10 cellular contexts compared by ENCODE assay signal in genomic region chr19:50003810-50004419, GRCh38. TPM values are rescaled to one million over a fixed set of nuclear protein-coding genes. Genes with fewer than 3 reads are reported as not detected.
A peak's percentile ranks its signal among the peaks of the same experiment; 100 is the strongest.
DNase-seq lines count a peak whose midpoint lies in the region; ATAC-seq and TF ChIP-seq lines count a peak whose summit lies in the region.
"Had no signal": no experiment of that assay in that cellular context is flagged by ENCODE, and none has a peak within 500 bp of the region (broad histone marks: within the 10 kb centered on the region; RNA-seq: fewer than 3 reads in every experiment).

No MANE protein-coding gene starts in this region.

- H3K36me3 ChIP-seq in PC-3 (ENCODE audit: low read depth, low read length): peaks cover 71% of the 10 kb centered on the region
- peaks cover 50 to 73% of the 10 kb centered on the region in 2 donors for H3K36me3 ChIP-seq in muscle layer of duodenum (ENCODE audit: control insufficient read depth in 1 of 2, insufficient read depth in 2 of 2, low read length in 2 of 2)
- H3K36me3 ChIP-seq: ovary had no signal

- no peaks in the 10 kb centered on the region for H3K9me3 Mint-ChIP-seq in MCF 10A (ENCODE audit: unreplicated experiment)

- H4K20me1 ChIP-seq in PC-3 (ENCODE audit: low read length): peaks cover 18% of the 10 kb centered on the region; the same call in 1 of the 2 replicates

- no peak overlapping the region for H3K4me3 Mint-ChIP-seq in MCF 10A (ENCODE audit: unreplicated experiment)

- POLR2A ChIA-PET in PC-3 (lab: Charles Lee; ENCODE audit: unreplicated experiment) (interaction anchor here (0.6 kb wide), 1 partner anchor 282 kb away, joined by 4 read pairs; no protein-coding TSS in a partner anchor), MCF 10A (lab: Yijun Ruan, JAX) (interaction anchor here (0.6 to 1.7 kb wide), 5 partner anchors 11 to 74 kb away, joined by 3 to 7 read pairs (median 5); partner anchors contain the start of genes NUP62, VRK3 and ZNF473)

- H3F3A ChIP-seq in PC-3 (ENCODE audit: low read length, unreplicated experiment): peaks cover 3% of the 10 kb centered on the region

- no peaks in the 10 kb centered on the region for H3K27me3 ChIP-seq in PC-3 (ENCODE audit: low read length)
- no peaks in the 10 kb centered on the region for H3K27me3 ChIP-seq in muscle layer of duodenum (ENCODE audit: low read depth, low read length)
- H3K27me3 ChIP-seq: ovary had no signal

- intact Hi-C loops in PC-3 (cut with micrococcal nuclease) (loop anchor here (1.0 kb wide), 1 partner anchor 21 kb away; the partner anchor contains the start of gene VRK3), MCF 10A (cut with micrococcal nuclease) (no loop called here)

- peak overlapping the region; percentile 82 for H3K9ac ChIP-seq in PC-3 (ENCODE audit: low read length)

- no TSS peak for BruUV-seq in PC-3 (replicated peaks; lab: Mats Ljungman, UMichigan)
- no TSS peak for BruUV-seq in MCF 10A (replicated peaks; lab: Mats Ljungman, UMichigan)

- H2AFZ ChIP-seq in PC-3 (ENCODE audit: low read length): peak overlapping the region; percentile 31; the same call in 1 of the 2 replicates

- no peaks in the 10 kb centered on the region for H3K9me3 ChIP-seq in PC-3 (ENCODE audit: low read length)
- H3K9me3 ChIP-seq in muscle layer of duodenum (ENCODE audit: control insufficient read depth in 1 of 2, low read length in 2 of 2): no peaks in the 10 kb centered on the region
- H3K9me3 ChIP-seq: ovary had no signal

- peak overlapping the region; percentile 89 for H3K4me2 ChIP-seq in PC-3 (ENCODE audit: low read length)

- H3K27ac ChIP-seq in PC-3 (ENCODE audit: low read length) (peak overlapping the region; percentile 97), muscle layer of duodenum (ENCODE audit: low read length) (peak overlapping the region; percentile 33)
- H3K27ac ChIP-seq: C4-2B had no signal

- no peak for DNase-seq in activated CD4-positive, CD25-positive, alpha-beta regulatory T cell (lab: John Stamatoyannopoulos, UW)
- peak; percentile 98 for DNase-seq in PC-3
- peak; percentile 95 for DNase-seq in MCF 10A (ENCODE audit: unreplicated experiment)

- peaks cover 22% of the 10 kb centered on the region for H3K4me1 ChIP-seq in PC-3 (ENCODE audit: insufficient read depth, low read length)
- peaks cover 0 to 14% of the 10 kb centered on the region in 2 donors for H3K4me1 ChIP-seq in muscle layer of duodenum (ENCODE audit: control insufficient read depth in 1 of 2, insufficient read depth in 2 of 2, low read length in 2 of 2)

- TF ChIP-seq CTCF in PC-3 (conservative IDR thresholded peaks at IDR 0.05; ENCODE audit: low read depth, low read length) (no peak), MCF 10A (IDR thresholded peaks at IDR 0.05; ENCODE audit: unreplicated experiment) (no peak)

- H3K9me2 ChIP-seq in PC-3 (replicated peaks; ENCODE audit: low read length): no peaks in the 10 kb centered on the region

- peak overlapping the region; percentile 36 for H3K27ac Mint-ChIP-seq in MCF 10A (ENCODE audit: low read depth, unreplicated experiment)

- ATAC-seq in activated CD4-positive, CD25-positive, alpha-beta regulatory T cell treated with anti-CD3 and anti-CD28 coated beads, Interleukin-2, amount 50 U/mL, for 24 hours: peak; percentile 65 to 74
- peak; percentile 99 for ATAC-seq in PC-3
- ATAC-seq in HG03175 (IDR thresholded peaks at IDR 0.05; ENCODE audit: unreplicated experiment): no peak
- no peak for ATAC-seq in HG02610 (IDR thresholded peaks at IDR 0.05; ENCODE audit: unreplicated experiment)
- ATAC-seq in HG02678 (IDR thresholded peaks at IDR 0.05; ENCODE audit: unreplicated experiment): no peak

- CTCF ChIA-PET in PC-3 (lab: Charles Lee): interaction anchor here (0.9 kb wide), 1 partner anchor 132 kb away, joined by 5 read pairs; no protein-coding TSS in a partner anchor
- CTCF ChIA-PET in MCF 10A (lab: Yijun Ruan, JAX): interaction anchor here (0.6 to 0.9 kb wide), 3 partner anchors 48 to 231 kb away, joined by 3 to 4 read pairs (median 3); no protein-coding TSS in a partner anchor

- H3K27me3 Mint-ChIP-seq in MCF 10A (ENCODE audit: insufficient read depth, unreplicated experiment): no peaks in the 10 kb centered on the region

- H3K79me2 ChIP-seq in PC-3 (ENCODE audit: low read length): peaks cover 14% of the 10 kb centered on the region; the same call in 1 of the 2 replicates

- H3K36me3 Mint-ChIP-seq in MCF 10A (ENCODE audit: insufficient read depth, unreplicated experiment): peaks cover 69% of the 10 kb centered on the region

- H3K4me3 ChIP-seq in PC-3 (ENCODE audit: low read length) (peak overlapping the region; percentile 53), muscle layer of duodenum (ENCODE audit: low read depth in 1 of 2, low read length in 2 of 2) (no peak overlapping the region)
- H3K4me3 ChIP-seq: ovary had no signal

- peaks cover 11% of the 10 kb centered on the region for H3K4me1 Mint-ChIP-seq in MCF 10A (ENCODE audit: insufficient read depth, unreplicated experiment)

RNA-seq across cellular contexts. Expression of gene VRK3, which starts 21.3 kb away (rescaled TPM):
- total RNA-seq in PC-3 (2014; rRNA removed): 26.0 and 36.3 TPM in 2 replicates
- 24.7 and 32.8 TPM in 2 replicates for total RNA-seq in MCF 10A (2022)

RNA-seq across cellular contexts. Expression of gene ZNF473, which starts 21.9 kb away (rescaled TPM):
- total RNA-seq in PC-3 (2014; rRNA removed) (18.4 and 18.5 TPM in 2 replicates), MCF 10A (2022) (9.9 and 13.4 TPM in 2 replicates)

RNA-seq across cellular contexts. Expression of gene SIGLEC11, which starts 42.9 kb away (rescaled TPM):
- total RNA-seq in PC-3 (2014; rRNA removed): not detected in 2 replicates
- total RNA-seq in MCF 10A (2022): not detected in 2 replicates

Comparison
In these comparisons a context has a peak if more than half of its experiments do, and no peak if none do; other contexts are left out.
1. ATAC-seq: peak in activated CD4-positive, CD25-positive, alpha-beta regulatory T cell treated with anti-CD3 and anti-CD28 coated beads, Interleukin-2, amount 50 U/mL, for 24 hours (2 of 2) and PC-3 (single experiment); none in HG03175 (single experiment), HG02610 (single experiment) and HG02678 (single experiment).
2. DNase-seq: peak in PC-3 (single experiment) and MCF 10A (single experiment); none in activated CD4-positive, CD25-positive, alpha-beta regulatory T cell (0 of 4).